In the genomic region with DNA sequence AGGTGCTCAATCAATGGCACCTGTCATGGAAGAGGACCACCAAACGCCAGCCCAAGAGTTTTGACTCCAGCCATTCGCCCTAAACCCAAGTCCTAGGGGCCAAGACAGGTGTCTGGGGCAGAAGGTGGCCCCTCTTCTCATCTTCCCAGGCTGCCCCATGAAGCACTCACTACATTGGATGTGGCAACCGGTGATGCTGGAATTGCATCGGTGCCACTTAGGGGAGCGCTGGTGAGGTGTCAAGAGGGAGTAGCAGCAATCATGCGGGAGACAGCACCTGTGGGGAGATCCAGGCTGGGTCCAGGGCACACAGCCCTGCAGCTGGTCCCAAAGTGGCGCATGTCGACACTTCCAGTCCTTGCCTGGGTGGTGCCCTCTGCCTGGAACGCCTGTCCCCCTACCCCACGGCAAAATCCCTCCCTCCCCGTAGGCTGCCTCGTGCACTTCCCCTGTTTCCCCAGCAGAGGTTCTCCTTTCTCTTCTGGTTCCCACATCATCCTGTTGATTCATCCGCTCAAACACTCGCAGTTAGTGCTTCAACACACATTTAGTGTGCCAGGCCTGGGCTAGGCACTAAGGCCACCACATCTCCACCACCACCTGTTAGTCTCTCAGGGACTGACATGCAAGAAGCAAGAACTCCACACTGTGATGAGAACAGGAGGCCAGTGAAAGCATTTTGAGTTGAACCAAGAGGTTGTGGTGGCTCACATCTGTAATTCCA, we compare ENCODE assay signal across 8 cellular contexts. TPM values are rescaled to one million over a fixed set of nuclear protein-coding genes. Genes with fewer than 3 reads are reported as not detected.
DNase-seq lines count a peak whose midpoint lies in the region; ATAC-seq and TF ChIP-seq lines count a peak whose summit lies in the region.

No MANE protein-coding gene starts in this region.

- H3K4me1 ChIP-seq in right lobe of liver = peaks cover 0 to 2% (median 0%) of the 10 kb centered on the region in 4 donors
- peaks cover 40% of the 10 kb centered on the region for H3K4me1 ChIP-seq in suprapubic skin

- TF ChIP-seq EP300 in suprapubic skin (IDR thresholded peaks at IDR 0.05) = no peak

- TF ChIP-seq CTCF in right lobe of liver (IDR thresholded peaks at IDR 0.05) (peak; percentile 71 to 83 (median 72)), suprapubic skin (IDR thresholded peaks at IDR 0.05) (peak; percentile 81 to 84)

- no peaks in the 10 kb centered on the region for H3K9me3 ChIP-seq in right lobe of liver
- H3K9me3 ChIP-seq in suprapubic skin = no peaks in the 10 kb centered on the region

- DNase-seq in ELF-1 (ENCODE audit: low read depth, low spot score) (peak; percentile 77), SW480 (ENCODE audit: low spot score) (peak; percentile 62), dermis blood vessel endothelial cell (peak; percentile 79), right lobe of liver (peak in 1 of 3 donors; percentile 27), suprapubic skin (ENCODE audit: low spot score in 2 of 2) (no peak)
- DNase-seq in Jurkat, Clone E6-1 (ENCODE audit: low read depth, low spot score) = peak; percentile 32

- H3K27ac ChIP-seq in right lobe of liver (no peak overlapping the region), suprapubic skin (no peak overlapping the region)

- ATAC-seq in right lobe of liver (peak; percentile 87 to 94 (median 89)), HG03108 (IDR thresholded peaks at IDR 0.05; ENCODE audit: unreplicated experiment) (no peak), HG03025 (IDR thresholded peaks at IDR 0.05; ENCODE audit: low FRiP score, unreplicated experiment) (no peak)

- TF ChIP-seq POLR2A in right lobe of liver (IDR thresholded peaks at IDR 0.05) (no peak), suprapubic skin (IDR thresholded peaks at IDR 0.05) (no peak)

- intact Hi-C loops in right lobe of liver (cut with DNase I) = loop anchor here in 1 of 2 donors (5.0 kb wide), 1 partner anchor 52 kb away; no protein-coding TSS in a partner anchor

- H3K36me3 ChIP-seq in right lobe of liver (no peaks in the 10 kb centered on the region), suprapubic skin (no peaks in the 10 kb centered on the region)

- no peaks in the 10 kb centered on the region for H3K27me3 ChIP-seq in right lobe of liver
- no peaks in the 10 kb centered on the region for H3K27me3 ChIP-seq in suprapubic skin

- no peak overlapping the region for H3K4me3 ChIP-seq in Jurkat, Clone E6-1 (ENCODE audit: low read length)
- H3K4me3 ChIP-seq in right lobe of liver (no peak overlapping the region), suprapubic skin (no peak overlapping the region)

- 2% methylated on average over 7 of the region's 14 CpGs for WGBS in right lobe of liver (ENCODE audit: insufficient coverage, low coverage, low lambda C conversion rate, missing lambda C conversion rate)
- 39% methylated on average over 11 of the region's 14 CpGs for WGBS in suprapubic skin

RNA-seq across cellular contexts. Expression of a gene that starts 18.5 kb away (rescaled TPM):
- polyA plus RNA-seq in Jurkat, Clone E6-1 (2012; ENCODE audit: insufficient read depth, insufficient read length) = not detected
- total RNA-seq in dermis blood vessel endothelial cell (not detected in 2 replicates), right lobe of liver (under 1 TPM in 1 of 6 experiments, not detected in 5; 0.10 TPM), suprapubic skin (not detected)

RNA-seq across cellular contexts. Expression of a gene that starts 30.8 kb away (rescaled TPM):
- not detected for polyA plus RNA-seq in Jurkat, Clone E6-1 (2012; ENCODE audit: insufficient read depth, insufficient read length)
- not detected in 2 replicates for total RNA-seq in dermis blood vessel endothelial cell
- total RNA-seq in right lobe of liver = 1 to 10 TPM in 5 of 6 experiments, under 1 TPM in 1; 0.62 to 4.8 (median 3.2) TPM
- total RNA-seq in suprapubic skin = 1 to 10 TPM in 1 of 4 donors, under 1 TPM in 1, not detected in 2; 0.79 to 4.2 TPM

RNA-seq across cellular contexts. Expression of a gene that starts 38.3 kb away (rescaled TPM):
- polyA plus RNA-seq in Jurkat, Clone E6-1 (2012; ENCODE audit: insufficient read depth, insufficient read length) = not detected
- total RNA-seq in dermis blood vessel endothelial cell (not detected in 2 replicates), right lobe of liver (not detected), suprapubic skin (10 to 100 TPM; 11.9 to 33.8 (median 16.7) TPM)

Comparison
In these comparisons a context has a peak if more than half of its experiments do, and no peak if none do; other contexts are left out.
1. DNase-seq: peak in ELF-1 (single experiment), Jurkat, Clone E6-1 (single experiment), SW480 (single experiment) and dermis blood vessel endothelial cell (single experiment); none in suprapubic skin (0 of 2).
2. ATAC-seq: peak in right lobe of liver (4 of 4); none in HG03108 (single experiment) and HG03025 (single experiment).
3. RNA of a gene that starts 38.3 kb away (total RNA-seq): 11.9 to 33.8 TPM in suprapubic skin; not detected in dermis blood vessel endothelial cell and not detected in right lobe of liver; every median in the first group is over 10 times any median in the second.